1 cellular context compared by ENCODE assay signal in genomic region chr1:52842643-52843310, GRCh38.
TF ChIP-seq lines count a peak whose summit lies in the region.

Gene ZYG11A (plus strand): TSS chr1:52842760. CDS start chr1:52842884, 124 bp downstream.

TF ChIP-seq in HEK293, 187 proteins besides CTCF, POLR2A, EP300 and RAD21 (continued from another document and continues in another):
- TF ChIP-seq, protein P1, sequence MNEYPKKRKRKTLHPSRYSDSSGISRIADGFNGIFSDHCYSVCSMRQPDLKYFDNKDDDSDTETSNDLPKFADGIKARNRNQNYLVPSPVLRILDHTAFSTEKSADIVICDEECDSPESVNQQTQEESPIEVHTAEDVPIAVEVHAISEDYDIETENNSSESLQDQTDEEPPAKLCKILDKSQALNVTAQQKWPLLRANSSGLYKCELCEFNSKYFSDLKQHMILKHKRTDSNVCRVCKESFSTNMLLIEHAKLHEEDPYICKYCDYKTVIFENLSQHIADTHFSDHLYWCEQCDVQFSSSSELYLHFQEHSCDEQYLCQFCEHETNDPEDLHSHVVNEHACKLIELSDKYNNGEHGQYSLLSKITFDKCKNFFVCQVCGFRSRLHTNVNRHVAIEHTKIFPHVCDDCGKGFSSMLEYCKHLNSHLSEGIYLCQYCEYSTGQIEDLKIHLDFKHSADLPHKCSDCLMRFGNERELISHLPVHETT (tag by site-specific recombination; IDR thresholded peaks at IDR 0.05), result no peak
- TF ChIP-seq ZNF274 (IDR thresholded peaks at IDR 0.05; ENCODE audit: low read length) (no peak), ZNF274 (tag by site-specific recombination; IDR thresholded peaks at IDR 0.05; ENCODE audit: borderline replicate concordance) (no peak), PBX3 (CRISPR knock-in tag; IDR thresholded peaks at IDR 0.05) (peak; percentile 86), ZFP3 (tag by site-specific recombination; IDR thresholded peaks at IDR 0.05; ENCODE audit: low read depth) (no peak), ZNF830 (tag by site-specific recombination; IDR thresholded peaks at IDR 0.05; ENCODE audit: low read depth) (no peak), ZNF692 (tag by site-specific recombination; IDR thresholded peaks at IDR 0.05) (no peak; the same call in none of the 2 replicates), ZNF202 (tag by site-specific recombination; IDR thresholded peaks at IDR 0.05; ENCODE audit: borderline replicate concordance) (no peak), ZFHX2 (tag by site-specific recombination; conservative IDR thresholded peaks at IDR 0.05) (peak; percentile 53), ZSCAN16 (tag by site-specific recombination; IDR thresholded peaks at IDR 0.05) (0 out of 2 replicates have a peak, but pooled peaks have one; percentile 22), ZFP69B (tag by site-specific recombination; IDR thresholded peaks at IDR 0.05) (no peak; the same call in 1 of the 2 replicates), ZNF707 (tag by site-specific recombination; IDR thresholded peaks at IDR 0.05) (no peak), ZNF214 (tag by site-specific recombination; IDR thresholded peaks at IDR 0.05; ENCODE audit: borderline replicate concordance) (no peak), ZBTB20 (tag by site-specific recombination; IDR thresholded peaks at IDR 0.05) (peak; percentile 95), SP7 (tag by site-specific recombination; IDR thresholded peaks at IDR 0.05) (peak; percentile 83), KLF8 (tag by site-specific recombination; IDR thresholded peaks at IDR 0.05) (peak; percentile 97), ZNF629 (tag by site-specific recombination; IDR thresholded peaks at IDR 0.05) (no peak), ZNF701 (tag by site-specific recombination; IDR thresholded peaks at IDR 0.05) (0 out of 2 replicates have a peak, but pooled peaks have one; percentile 19), ZNF600 (tag by site-specific recombination; IDR thresholded peaks at IDR 0.05) (peak; percentile 87), TRIM28 (IDR thresholded peaks at IDR 0.05; ENCODE audit: borderline replicate concordance, low read length) (peak; percentile 13; the same call in 1 of the 2 replicates), ZSCAN5A (tag by site-specific recombination; IDR thresholded peaks at IDR 0.05) (peak; percentile 85; the same call in 1 of the 2 replicates), ZNF140 (tag by site-specific recombination; IDR thresholded peaks at IDR 0.05) (no peak), ZNF837 (tag by site-specific recombination; IDR thresholded peaks at IDR 0.05) (no peak), KLF10 (tag by site-specific recombination; IDR thresholded peaks at IDR 0.05) (peak; percentile 95), ZNF473 (tag by site-specific recombination; IDR thresholded peaks at IDR 0.05) (no peak), ZNF548 (tag by site-specific recombination; IDR thresholded peaks at IDR 0.05) (no peak), REST (tag by site-specific recombination; IDR thresholded peaks at IDR 0.05) (0 out of 2 replicates have a peak, but pooled peaks have one; percentile 9), ZNF791 (tag by site-specific recombination; IDR thresholded peaks at IDR 0.05) (no peak), ZNF184 (tag by site-specific recombination; IDR thresholded peaks at IDR 0.05) (peak; percentile 19; the same call in 1 of the 2 replicates), ZNF362 (tag by site-specific recombination; IDR thresholded peaks at IDR 0.05) (peak; percentile 40; the same call in 1 of the 2 replicates), SETDB1 (IDR thresholded peaks at IDR 0.05; ENCODE audit: insufficient read length, low read length) (no peak), ZNF677 (tag by site-specific recombination; IDR thresholded peaks at IDR 0.05) (no peak), ZNF26 (tag by site-specific recombination; IDR thresholded peaks at IDR 0.05) (no peak), ZNF132 (tag by site-specific recombination; IDR thresholded peaks at IDR 0.05; ENCODE audit: borderline replicate concordance) (no peak), ZNF785 (tag by site-specific recombination; IDR thresholded peaks at IDR 0.05) (no peak), ZNF423 (tag by site-specific recombination; IDR thresholded peaks at IDR 0.05) (peak; percentile 51; the same call in 1 of the 2 replicates), ZNF777 (tag by site-specific recombination; IDR thresholded peaks at IDR 0.05; ENCODE audit: borderline replicate concordance) (peak; percentile 98), ZNF354C (tag by site-specific recombination; IDR thresholded peaks at IDR 0.05; ENCODE audit: borderline replicate concordance, low read depth) (no peak), REPIN1 (tag by site-specific recombination; IDR thresholded peaks at IDR 0.05; ENCODE audit: low read depth) (peak; percentile 27; the same call in 1 of the 2 replicates), ZNF175 (tag by site-specific recombination; IDR thresholded peaks at IDR 0.05) (no peak), ZNF560 (tag by site-specific recombination; IDR thresholded peaks at IDR 0.05; ENCODE audit: borderline replicate concordance) (no peak), ZNF248 (tag by site-specific recombination; IDR thresholded peaks at IDR 0.05) (no peak), HOXD13 (CRISPR knock-in tag; IDR thresholded peaks at IDR 0.05; ENCODE audit: borderline replicate concordance) (0 out of 2 replicates have a peak, but pooled peaks have one; percentile 48), BCL11A (tag by site-specific recombination; IDR thresholded peaks at IDR 0.05; ENCODE audit: low read depth) (no peak), ZNF624 (tag by site-specific recombination; IDR thresholded peaks at IDR 0.05) (no peak), TSHZ1 (tag by site-specific recombination; IDR thresholded peaks at IDR 0.05; ENCODE audit: borderline replicate concordance) (no peak), OSR2 (tag by site-specific recombination; IDR thresholded peaks at IDR 0.05) (no peak), ZNF211 (tag by site-specific recombination; IDR thresholded peaks at IDR 0.05; ENCODE audit: low read depth) (no peak), IKZF3 (tag by site-specific recombination; IDR thresholded peaks at IDR 0.05) (no peak), KLF16 (tag by site-specific recombination; IDR thresholded peaks at IDR 0.05) (peak; percentile 89), KLF7 (tag by site-specific recombination; IDR thresholded peaks at IDR 0.05; ENCODE audit: borderline replicate concordance) (peak; percentile 87; the same call in 1 of the 2 replicates), ZXDB (tag by site-specific recombination; IDR thresholded peaks at IDR 0.05) (peak; percentile 86), OVOL3 (tag by site-specific recombination; IDR thresholded peaks at IDR 0.05) (no peak; the same call in 1 of the 2 replicates)
- TF ChIP-seq, protein P2, sequence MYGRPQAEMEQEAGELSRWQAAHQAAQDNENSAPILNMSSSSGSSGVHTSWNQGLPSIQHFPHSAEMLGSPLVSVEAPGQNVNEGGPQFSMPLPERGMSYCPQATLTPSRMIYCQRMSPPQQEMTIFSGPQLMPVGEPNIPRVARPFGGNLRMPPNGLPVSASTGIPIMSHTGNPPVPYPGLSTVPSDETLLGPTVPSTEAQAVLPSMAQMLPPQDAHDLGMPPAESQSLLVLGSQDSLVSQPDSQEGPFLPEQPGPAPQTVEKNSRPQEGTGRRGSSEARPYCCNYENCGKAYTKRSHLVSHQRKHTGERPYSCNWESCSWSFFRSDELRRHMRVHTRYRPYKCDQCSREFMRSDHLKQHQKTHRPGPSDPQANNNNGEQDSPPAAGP (tag by site-specific recombination; IDR thresholded peaks at IDR 0.05), result peak; percentile 75
